Comparison of ENCODE assay signal across 13 cellular contexts in genomic region chr11:46693597-46694012, GRCh38. TPM values are rescaled to one million over a fixed set of nuclear protein-coding genes. Genes with fewer than 3 reads are reported as not detected.
DNase-seq lines count a peak whose midpoint lies in the region; ATAC-seq and TF ChIP-seq lines count a peak whose summit lies in the region.
"Had no signal": no experiment of that assay in that cellular context is flagged by ENCODE, and none has a peak within 500 bp of the region (broad histone marks: within the 10 kb centered on the region; RNA-seq: fewer than 3 reads in every experiment).

No MANE protein-coding gene starts in this region.

- peaks cover 0 to 93% (median 32%) of the 10 kb centered on the region in 9 donors for H3K36me3 ChIP-seq in heart right ventricle

- no peaks in the 10 kb centered on the region for H3K9me3 ChIP-seq in heart right ventricle

- intact Hi-C loops in heart right ventricle (cut with DNase I), result loop anchor here in 1 of 10 donors (10.0 kb wide), 1 partner anchor 79 kb away; the partner anchor contains the start of genes ATG13 and HARBI1
- intact Hi-C loops in Right ventricle myocardium inferior (cut with DNase I), result loop anchor here (10.0 kb wide), 1 partner anchor 79 kb away; the partner anchor contains the start of genes ATG13 and HARBI1

- H3K27me3 ChIP-seq in heart right ventricle, result no peaks in the 10 kb centered on the region

- H3K4me3 ChIP-seq in heart right ventricle (no peak overlapping the region), coronary artery (no peak overlapping the region)

- H3K27ac ChIP-seq in heart right ventricle, result peak overlapping the region in 8 of 10 donors; percentile 24 to 96 (median 80)
- peak overlapping the region; percentile 24 to 83 for H3K27ac ChIP-seq in coronary artery

- H3K4me1 ChIP-seq in heart right ventricle, result peaks cover 25 to 56% (median 50%) of the 10 kb centered on the region in 9 donors

- ATAC-seq in heart right ventricle, result peak in 4 of 8 donors; percentile 13 to 19 (median 18)
- no peak for ATAC-seq in Right ventricle myocardium inferior
- ATAC-seq: stimulated activated naive CD8-positive, alpha-beta T cell treated with anti-CD3 and anti-CD28 coated beads, Interleukin-15, amount 100 ng/mL, for 72 hours had no signal

- no peak for TF ChIP-seq CTCF in heart right ventricle (IDR thresholded peaks at IDR 0.05)
- TF ChIP-seq CTCF in coronary artery (IDR thresholded peaks at IDR 0.05), result no peak

- 40 to 48% methylated on average over 2 of the region's 2 CpGs for WGBS in heart right ventricle, 2 donors

- DNase-seq in heart right ventricle (no peak), Right ventricle myocardium inferior (ENCODE audit: missing footprints) (no peak), coronary artery (ENCODE audit: low spot score) (no peak), medulla oblongata (ENCODE audit: extremely low spot score) (peak; percentile 52), ureter (ENCODE audit: low spot score) (peak; percentile 70), SK-N-DZ (ENCODE audit: low spot score) (no peak), DMS53 treated with DMSO at 0.1 percent for 48 hours (lab: John Stamatoyannopoulos, UW; ENCODE audit: unreplicated experiment) (no peak)
- DNase-seq in activated CD8-positive, alpha-beta memory T cell treated with anti-CD3 and anti-CD28 coated beads, Interleukin-2, amount 50 U/mL, for 48 hours, result no peak
- DNase-seq: DND-41; NCI-H446; stimulated activated CD4-positive, alpha-beta T cell treated with anti-CD3 and anti-CD28 coated beads, Interleukin-4, amount 100 ng/mL, for 4 hours; stimulated activated naive CD8-positive, alpha-beta T cell treated with anti-CD3 and anti-CD28 coated beads, Interleukin-15, amount 100 ng/mL, for 72 hours had no signal

RNA-seq across cellular contexts. Expression of gene ARHGAP1, which starts 6.8 kb away (rescaled TPM):
- total RNA-seq in heart right ventricle (100 to 1,000 TPM in 7 of 10 donors, 10 to 100 TPM in 3; 59.0 to 268 (median 140) TPM), Right ventricle myocardium inferior (68.4 TPM), ureter (175 TPM)
- 10 to 100 TPM; 28.4 to 38.7 TPM for polyA plus RNA-seq in heart right ventricle
- 8.1 and 15.1 TPM in 2 replicates for polyA plus RNA-seq in SK-N-DZ (2014; cell fraction: cytosol; rRNA removed)
- polyA plus RNA-seq in SK-N-DZ (2014; cell fraction: nucleus; rRNA removed), result 6.1 and 13.4 TPM in 2 replicates

RNA-seq across cellular contexts. Expression of gene ZNF408, which starts 7.2 kb away (rescaled TPM):
- total RNA-seq in heart right ventricle, result 1 to 10 TPM; 5.0 to 8.9 (median 6.7) TPM
- polyA plus RNA-seq in heart right ventricle, result 1 to 10 TPM; 6.2 to 6.7 TPM
- total RNA-seq in Right ventricle myocardium inferior, result 6.0 TPM
- total RNA-seq in ureter, result 10.7 TPM
- polyA plus RNA-seq in SK-N-DZ (2014; cell fraction: cytosol; rRNA removed), result 16.0 and 17.1 TPM in 2 replicates
- 10.3 and 12.3 TPM in 2 replicates for polyA plus RNA-seq in SK-N-DZ (2014; cell fraction: nucleus; rRNA removed)

RNA-seq across cellular contexts. Expression of gene F2, which starts 25.4 kb away (rescaled TPM):
- total RNA-seq in heart right ventricle (under 1 TPM in 2 of 10 donors, not detected in 8; 0.23 to 0.31 TPM), Right ventricle myocardium inferior (not detected), ureter (not detected)
- polyA plus RNA-seq in heart right ventricle, result under 1 TPM; 0.04 to 0.15 TPM
- not detected in 2 replicates for polyA plus RNA-seq in SK-N-DZ (2014; cell fraction: cytosol; rRNA removed)
- 0.13 and 0.43 TPM in 2 replicates for polyA plus RNA-seq in SK-N-DZ (2014; cell fraction: nucleus; rRNA removed)
- total RNA-seq: frontal cortex had no signal

Comparison
In these comparisons a context has a peak if more than half of its experiments do, and no peak if none do; other contexts are left out.
1. DNase-seq: peak in medulla oblongata (single experiment) and ureter (single experiment); none in heart right ventricle (0 of 2), Right ventricle myocardium inferior (single experiment), coronary artery (single experiment), SK-N-DZ (single experiment), activated CD8-positive, alpha-beta memory T cell treated with anti-CD3 and anti-CD28 coated beads, Interleukin-2, amount 50 U/mL, for 48 hours (single experiment) and DMS53 treated with DMSO at 0.1 percent for 48 hours (single experiment).